In genomic region chr10:93496322-93497041, GRCh38 we compare ENCODE assay signal across 8 cellular contexts. TPM values are rescaled to one million over a fixed set of nuclear protein-coding genes. Genes with fewer than 3 reads are reported as not detected.
A peak's percentile ranks its signal among the peaks of the same experiment; 100 is the strongest.
DNase-seq lines count a peak whose midpoint lies in the region; ATAC-seq and TF ChIP-seq lines count a peak whose summit lies in the region.

TSS of gene CEP55 (plus strand) at chr10:93496612. CDS start at chr10:93500052, 3,440 bp downstream.

- ATAC-seq in GM21723 (IDR thresholded peaks at IDR 0.05; ENCODE audit: unreplicated experiment) = peak; percentile 97
- peak; percentile 100 for ATAC-seq in esophagus mucosa

- DNase-seq in DMS53 (lab: John Stamatoyannopoulos, UW) (peak; percentile 98), KG1 (lab: John Stamatoyannopoulos, UW) (peak; percentile 88), myocyte (ENCODE audit: low read depth) (peak; percentile 94)
- DNase-seq in activated T-cell treated with anti-CD3 and anti-CD28 coated beads, Interleukin-2, amount 50 U/mL, for 1 hour = peak; percentile 97
- peak; percentile 88 to 91 for DNase-seq in stimulated activated CD8-positive, alpha-beta memory T cell treated with anti-CD3 and anti-CD28 coated beads, Interleukin-7, amount 100 ng/mL, for 4 hours (ENCODE audit: low read depth in 2 of 2)

TF ChIP-seq in PFSK-1, 5 proteins besides CTCF, POLR2A, EP300 and RAD21:
- TF ChIP-seq FOXP2 (optimal IDR thresholded peaks at IDR 0.05; ENCODE audit: borderline replicate concordance, extremely low read depth, extremely low read length, insufficient read depth) = peak; percentile 82
- peak; percentile 97 for TF ChIP-seq SIN3A (IDR thresholded peaks at IDR 0.05; ENCODE audit: borderline replicate concordance, insufficient read depth, low read length)
- peak; percentile 58; the same call in 1 of the 2 replicates for TF ChIP-seq TAF1 (IDR thresholded peaks at IDR 0.05; ENCODE audit: borderline replicate concordance, insufficient read depth, low read length)
- peak; percentile 68 for TF ChIP-seq POLR2AphosphoS5 (IDR thresholded peaks at IDR 0.05; ENCODE audit: low read depth, low read length)
- no peak for TF ChIP-seq REST (IDR thresholded peaks at IDR 0.05; ENCODE audit: insufficient read depth in 1 of 2, low read depth in 2 of 2, low read length in 2 of 2)

RNA-seq across cellular contexts. Expression of gene CEP55, which starts in this region (rescaled TPM):
- 9.2 TPM for polyA plus RNA-seq in PFSK-1 (2012; ENCODE audit: insufficient read length, low read depth)
- 17.8 TPM for total RNA-seq in esophagus mucosa
- 2.1 and 3.0 TPM in 2 replicates for total RNA-seq in myocyte
- 0.29 TPM for polyA plus RNA-seq in myocyte (2012)

Comparison
In these comparisons a context has a peak if more than half of its experiments do, and no peak if none do; other contexts are left out.
1. Peak in every context shown above with its lines: DNase-seq and ATAC-seq.